Comparison of ENCODE assay signal across 8 cellular contexts in the genomic region with DNA sequence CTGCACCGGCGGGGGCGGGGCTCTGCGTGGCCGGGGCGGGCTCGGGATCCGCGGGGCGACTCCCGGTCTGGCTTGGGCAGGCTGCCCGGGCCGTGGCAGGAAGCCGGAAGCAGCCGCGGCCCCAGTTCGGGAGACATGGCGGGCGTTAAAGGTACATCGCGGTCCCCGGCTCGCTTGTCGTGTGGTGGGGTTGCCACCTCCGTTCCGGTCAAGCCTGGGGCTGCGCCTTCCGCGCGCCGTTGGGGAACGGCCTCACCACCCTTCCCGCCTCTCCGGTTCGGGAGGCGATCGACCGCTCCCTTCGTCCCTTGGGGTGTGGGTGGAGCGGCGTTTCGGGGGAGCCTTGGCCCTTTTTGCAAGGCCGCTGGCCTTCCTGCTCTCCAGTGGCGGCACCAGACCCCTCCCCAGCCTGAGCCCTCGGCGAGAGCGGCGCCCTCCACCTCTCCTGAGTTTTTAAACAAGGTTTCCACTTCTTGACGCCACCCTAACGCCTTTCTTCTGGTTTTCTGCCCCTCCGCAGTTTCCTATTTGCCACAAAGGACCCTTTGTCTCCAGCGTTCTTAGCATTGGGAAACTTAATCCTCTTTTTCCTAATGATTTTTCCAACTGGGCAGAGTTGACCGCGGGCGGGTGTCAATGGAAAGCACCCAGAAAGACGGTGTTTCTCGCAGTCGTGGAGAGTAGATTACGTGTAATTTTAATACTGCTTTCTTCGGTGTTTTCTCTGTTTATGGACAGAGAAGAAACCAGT. TPM values are rescaled to one million over a fixed set of nuclear protein-coding genes. Genes with fewer than 3 reads are reported as not detected.
DNase-seq lines count a peak whose midpoint lies in the region; ATAC-seq and TF ChIP-seq lines count a peak whose summit lies in the region.

A gene with protein sequence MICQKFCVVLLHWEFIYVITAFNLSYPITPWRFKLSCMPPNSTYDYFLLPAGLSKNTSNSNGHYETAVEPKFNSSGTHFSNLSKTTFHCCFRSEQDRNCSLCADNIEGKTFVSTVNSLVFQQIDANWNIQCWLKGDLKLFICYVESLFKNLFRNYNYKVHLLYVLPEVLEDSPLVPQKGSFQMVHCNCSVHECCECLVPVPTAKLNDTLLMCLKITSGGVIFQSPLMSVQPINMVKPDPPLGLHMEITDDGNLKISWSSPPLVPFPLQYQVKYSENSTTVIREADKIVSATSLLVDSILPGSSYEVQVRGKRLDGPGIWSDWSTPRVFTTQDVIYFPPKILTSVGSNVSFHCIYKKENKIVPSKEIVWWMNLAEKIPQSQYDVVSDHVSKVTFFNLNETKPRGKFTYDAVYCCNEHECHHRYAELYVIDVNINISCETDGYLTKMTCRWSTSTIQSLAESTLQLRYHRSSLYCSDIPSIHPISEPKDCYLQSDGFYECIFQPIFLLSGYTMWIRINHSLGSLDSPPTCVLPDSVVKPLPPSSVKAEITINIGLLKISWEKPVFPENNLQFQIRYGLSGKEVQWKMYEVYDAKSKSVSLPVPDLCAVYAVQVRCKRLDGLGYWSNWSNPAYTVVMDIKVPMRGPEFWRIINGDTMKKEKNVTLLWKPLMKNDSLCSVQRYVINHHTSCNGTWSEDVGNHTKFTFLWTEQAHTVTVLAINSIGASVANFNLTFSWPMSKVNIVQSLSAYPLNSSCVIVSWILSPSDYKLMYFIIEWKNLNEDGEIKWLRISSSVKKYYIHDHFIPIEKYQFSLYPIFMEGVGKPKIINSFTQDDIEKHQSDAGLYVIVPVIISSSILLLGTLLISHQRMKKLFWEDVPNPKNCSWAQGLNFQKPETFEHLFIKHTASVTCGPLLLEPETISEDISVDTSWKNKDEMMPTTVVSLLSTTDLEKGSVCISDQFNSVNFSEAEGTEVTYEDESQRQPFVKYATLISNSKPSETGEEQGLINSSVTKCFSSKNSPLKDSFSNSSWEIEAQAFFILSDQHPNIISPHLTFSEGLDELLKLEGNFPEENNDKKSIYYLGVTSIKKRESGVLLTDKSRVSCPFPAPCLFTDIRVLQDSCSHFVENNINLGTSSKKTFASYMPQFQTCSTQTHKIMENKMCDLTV (plus strand): TSS at position 79 of the 751 bp plus-strand sequence. CDS start 144,898 bp downstream, outside the sequence.
A gene with protein sequence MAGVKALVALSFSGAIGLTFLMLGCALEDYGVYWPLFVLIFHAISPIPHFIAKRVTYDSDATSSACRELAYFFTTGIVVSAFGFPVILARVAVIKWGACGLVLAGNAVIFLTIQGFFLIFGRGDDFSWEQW (plus strand): TSS at position 79 of the 751 bp plus-strand sequence. CDS start 57 bp downstream, at position 136.

- TF ChIP-seq CTCF in foreskin keratinocyte (conservative IDR thresholded peaks at IDR 0.05) (no peak), prostate gland (IDR thresholded peaks at IDR 0.05) (peak in 1 of 4 experiments; percentile 19)

- H3K4me1 ChIP-seq in foreskin keratinocyte (peaks cover 59% of the 10 kb centered on the region), prostate gland (replicated peaks) (no peaks in the 10 kb centered on the region)

- DNase-seq in DMS79 treated with DMSO at 0.1 percent for 48 hours (lab: John Stamatoyannopoulos, UW) = peak; percentile 47
- peak; percentile 68 for DNase-seq in HuH-7.5 (ENCODE audit: low spot score)
- DNase-seq in foreskin keratinocyte = no peak
- no peak for DNase-seq in prostate gland (ENCODE audit: low spot score)
- no peak for DNase-seq in activated naive CD4-positive, alpha-beta T cell (lab: John Stamatoyannopoulos, UW)

- H3K9me3 Mint-ChIP-seq in T-helper 1 cell treated with Interleukin-12 subunit alpha and Interleukin-12 subunit beta and Interleukin-4 antibody, amounts not matched to agents 30 μg/mL and 1 μg/mL, for 36 hours = no peaks in the 10 kb centered on the region

- H3K36me3 ChIP-seq in prostate gland = peaks cover 2 to 6% of the 10 kb centered on the region in 2 donors

- H3K27me3 Mint-ChIP-seq in T-helper 1 cell treated with Interleukin-12 subunit alpha and Interleukin-12 subunit beta and Interleukin-4 antibody, amounts not matched to agents 30 μg/mL and 1 μg/mL, for 36 hours (ENCODE audit: low read depth) = peaks cover 6% of the 10 kb centered on the region

- H3K27ac ChIP-seq in foreskin keratinocyte (peak within 1 kb of the TSS; percentile 91), prostate gland (peak within 1 kb of the TSS; percentile 94 to 97)

- WGBS in prostate gland = 2% methylated on average over 26 of the region's 60 CpGs

- peak; percentile 0 for ATAC-seq in GM19468 (IDR thresholded peaks at IDR 0.05; ENCODE audit: extremely low read depth, unreplicated experiment)
- ATAC-seq in foreskin keratinocyte = no peak
- ATAC-seq in GM19328 (IDR thresholded peaks at IDR 0.05; ENCODE audit: unreplicated experiment) = no peak

- no peak within 1 kb of the TSS for H3K4me3 Mint-ChIP-seq in T-helper 1 cell treated with Interleukin-12 subunit alpha and Interleukin-12 subunit beta and Interleukin-4 antibody, amounts not matched to agents 30 μg/mL and 1 μg/mL, for 36 hours

- H3K4me1 Mint-ChIP-seq in T-helper 1 cell treated with Interleukin-12 subunit alpha and Interleukin-12 subunit beta and Interleukin-4 antibody, amounts not matched to agents 30 μg/mL and 1 μg/mL, for 36 hours (ENCODE audit: low read depth) = peaks cover 29% of the 10 kb centered on the region

- H3K27ac Mint-ChIP-seq in T-helper 1 cell treated with Interleukin-12 subunit alpha and Interleukin-12 subunit beta and Interleukin-4 antibody, amounts not matched to agents 30 μg/mL and 1 μg/mL, for 36 hours = peak within 1 kb of the TSS; percentile 86

- peak within 1 kb of the TSS; percentile 81 to 84 for H3K4me3 ChIP-seq in prostate gland

- H3K27me3 ChIP-seq in foreskin keratinocyte (no peaks in the 10 kb centered on the region), prostate gland (replicated peaks; ENCODE audit: insufficient read depth) (no peaks in the 10 kb centered on the region)

- H3K9me3 ChIP-seq in prostate gland = no peaks in the 10 kb centered on the region

- peaks cover 13% of the 10 kb centered on the region for H3K36me3 Mint-ChIP-seq in T-helper 1 cell treated with Interleukin-12 subunit alpha and Interleukin-12 subunit beta and Interleukin-4 antibody, amounts not matched to agents 30 μg/mL and 1 μg/mL, for 36 hours (ENCODE audit: low read depth)

- TF ChIP-seq POLR2A in prostate gland (IDR thresholded peaks at IDR 0.05) = peak; percentile 91

- intact Hi-C loops in prostate gland (cut with DNase I) = loop anchor here (10.0 kb wide), 1 partner anchor 356 kb away; no protein-coding TSS in a partner anchor

RNA-seq across cellular contexts. Expression of the first gene that starts in this region (rescaled TPM):
- total RNA-seq in foreskin keratinocyte (2.2 and 2.6 TPM in 2 replicates), prostate gland (10 to 100 TPM in 1 of 2 donors, 1 to 10 TPM in 1; 5.6 to 13.9 TPM)
- polyA plus RNA-seq in foreskin keratinocyte = 0.55 and 0.74 TPM in 2 replicates

RNA-seq across cellular contexts. Expression of the second gene that starts in this region (rescaled TPM):
- total RNA-seq in foreskin keratinocyte = 32.0 and 38.9 TPM in 2 replicates
- polyA plus RNA-seq in foreskin keratinocyte = 20.4 and 20.6 TPM in 2 replicates
- total RNA-seq in prostate gland = 10 to 100 TPM; 39.5 to 64.2 TPM

Comparison
In these comparisons a context has a peak if more than half of its experiments do, and no peak if none do; other contexts are left out.
1. DNase-seq: peak in DMS79 treated with DMSO at 0.1 percent for 48 hours (single experiment) and HuH-7.5 (single experiment); none in foreskin keratinocyte (0 of 2), prostate gland (single experiment) and activated naive CD4-positive, alpha-beta T cell (0 of 4).